ENCODE assay signal across 8 cellular contexts in genomic region chr15:63046927-63047760, GRCh38. TPM values are rescaled to one million over a fixed set of nuclear protein-coding genes. Genes with fewer than 3 reads are reported as not detected.
A peak's percentile ranks its signal among the peaks of the same experiment; 100 is the strongest.
DNase-seq lines count a peak whose midpoint lies in the region; ATAC-seq and TF ChIP-seq lines count a peak whose summit lies in the region.

No MANE protein-coding gene starts in this region.

- H3K4me2 ChIP-seq in BLaER1, result peak overlapping the region; percentile 95
- peak overlapping the region; percentile 91 for H3K4me2 ChIP-seq in MM.1S (ENCODE audit: low read depth, low read length)

- peak overlapping the region; percentile 83 to 91 (median 84) for H3K27ac Mint-ChIP-seq in nephron

- peak overlapping the region; percentile 96; the same call in 1 of the 2 replicates for H2AFZ ChIP-seq in MM.1S (ENCODE audit: low read length)

- in situ Hi-C loops in G401 (cut with HindIII; ENCODE audit: low sequenced_read_pairs), result no loop called here

- peaks cover 8% of the 10 kb centered on the region; the same call in 1 of the 2 replicates for H3F3A ChIP-seq in MM.1S (ENCODE audit: insufficient read depth, low read length)

- H3K9me3 ChIP-seq in BLaER1 (peaks cover 8% of the 10 kb centered on the region; the same call in 1 of the 2 replicates), MM.1S (replicated peaks; ENCODE audit: insufficient read depth, low read length) (no peaks in the 10 kb centered on the region)

- peaks cover 31% of the 10 kb centered on the region for H3K36me3 Mint-ChIP-seq in nephron (ENCODE audit: low read depth)

- H3K36me3 ChIP-seq in BLaER1, result no peaks in the 10 kb centered on the region
- H3K36me3 ChIP-seq in MM.1S (replicated peaks; ENCODE audit: insufficient read depth, low read length), result no peaks in the 10 kb centered on the region

- ATAC-seq in HG03039 (IDR thresholded peaks at IDR 0.05; ENCODE audit: unreplicated experiment), result no peak
- ATAC-seq in GM21528 (IDR thresholded peaks at IDR 0.05; ENCODE audit: low FRiP score, unreplicated experiment), result no peak

- H3K27me3 ChIP-seq in BLaER1, result peaks cover 57% of the 10 kb centered on the region
- peaks cover 55% of the 10 kb centered on the region for H3K27me3 ChIP-seq in MM.1S (replicated peaks; ENCODE audit: insufficient read depth, low read length)

- H3K27ac ChIP-seq in BLaER1 (no peak overlapping the region), MM.1S (ENCODE audit: low read length) (no peak overlapping the region), coronary artery (peak overlapping the region; percentile 88 to 98)

- no peaks in the 10 kb centered on the region for H3K9me3 Mint-ChIP-seq in nephron

- H3K4me1 Mint-ChIP-seq in nephron, result peaks cover 73% of the 10 kb centered on the region

- H3K9me2 ChIP-seq in MM.1S (replicated peaks; ENCODE audit: insufficient read depth, low read length), result no peaks in the 10 kb centered on the region

- H3K4me3 ChIP-seq in BLaER1 (peak overlapping the region; percentile 85), MM.1S (ENCODE audit: low read length) (peak overlapping the region; percentile 90), coronary artery (peak overlapping the region; percentile 94)

- peaks cover 12% of the 10 kb centered on the region for H3K4me1 ChIP-seq in BLaER1
- 0 out of 2 replicates have a peak, but pooled peaks cover 9% of the 10 kb centered on the region for H3K4me1 ChIP-seq in MM.1S (ENCODE audit: low read length)

- no peaks in the 10 kb centered on the region for H3K27me3 Mint-ChIP-seq in nephron (ENCODE audit: low read depth)

- H3K79me2 ChIP-seq in MM.1S (ENCODE audit: low read length), result no peaks in the 10 kb centered on the region

- DNase-seq in MM.1S, result no peak
- DNase-seq in coronary artery (ENCODE audit: low spot score), result no peak
- DNase-seq in G401 (ENCODE audit: low spot score), result no peak
- no peak for DNase-seq in activated CD4-positive, alpha-beta T cell treated with anti-CD3 and anti-CD28 coated beads for 1 hour

- H3K4me3 Mint-ChIP-seq in nephron, result peak overlapping the region; percentile 93 to 97 (median 95)

- TF ChIP-seq CTCF in MM.1S (IDR thresholded peaks at IDR 0.05; ENCODE audit: low read length) (no peak), coronary artery (IDR thresholded peaks at IDR 0.05) (no peak), nephron (IDR thresholded peaks at IDR 0.05; ENCODE audit: unreplicated experiment in 3 of 3) (no peak)

- H4K20me1 ChIP-seq in BLaER1 (peaks cover 11% of the 10 kb centered on the region; the same call in 1 of the 2 replicates), MM.1S (ENCODE audit: insufficient read depth, low read length) (no peaks in the 10 kb centered on the region)

- H3K9ac ChIP-seq in BLaER1 (no peak overlapping the region), MM.1S (ENCODE audit: low read length) (peak overlapping the region; percentile 46; the same call in 1 of the 2 replicates)

RNA-seq across cellular contexts. Expression of gene TPM1, which starts 4.6 kb away (rescaled TPM):
- 768 and 828 TPM in 2 replicates for total RNA-seq in G401 (2014; rRNA removed; shearing (Covaris generic))

Comparison
In these comparisons a context has a peak if more than half of its experiments do, and no peak if none do; other contexts are left out.
1. H3K27ac ChIP-seq: peak in coronary artery (2 of 2); none in BLaER1 (single experiment) and MM.1S (single experiment).
2. Peak in every context shown above with its lines, with median percentiles within 50 percentile points of each other: H3K4me3 ChIP-seq.